In the genomic region with DNA sequence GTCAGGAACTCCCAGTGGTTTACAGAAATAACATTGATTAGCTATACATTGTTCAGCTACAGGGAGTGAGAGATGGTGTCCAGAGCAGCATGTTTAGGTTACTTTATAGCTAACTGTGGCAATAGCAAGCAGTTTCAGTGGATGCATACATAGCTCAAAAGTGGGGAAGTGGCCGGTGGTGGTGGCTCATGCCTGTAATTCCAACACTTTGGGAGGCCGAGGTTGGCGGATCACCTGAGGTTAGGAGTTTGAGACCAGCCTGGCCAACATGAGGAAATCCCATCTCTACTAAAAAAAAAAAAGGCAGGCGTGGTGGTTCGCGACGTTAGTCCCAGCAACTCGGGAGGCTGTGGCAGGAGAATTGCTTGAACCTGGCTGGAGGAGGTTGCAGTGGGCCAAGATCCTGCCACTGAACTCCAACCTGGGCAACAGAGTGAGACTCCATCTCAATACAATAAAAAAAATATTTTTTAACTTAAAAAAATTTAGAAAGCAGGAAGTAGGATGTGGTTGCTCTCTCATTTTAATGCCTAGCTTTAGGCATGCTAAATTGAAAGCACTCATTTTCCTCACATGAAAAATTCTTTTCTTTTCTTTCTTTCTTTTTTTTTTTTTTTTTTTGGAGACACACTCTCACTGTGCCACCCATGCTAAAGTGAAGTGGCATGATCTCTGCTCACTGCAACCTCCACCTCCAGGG, we compare ENCODE assay signal across 14 cellular contexts.
DNase-seq lines count a peak whose midpoint lies in the region; ATAC-seq and TF ChIP-seq lines count a peak whose summit lies in the region.
"Had no signal": no experiment of that assay in that cellular context is flagged by ENCODE, and none has a peak within 500 bp of the region (broad histone marks: within the 10 kb centered on the region; RNA-seq: fewer than 3 reads in every experiment).

No MANE protein-coding gene starts in this region.

- TF ChIP-seq EP300 in transverse colon (IDR thresholded peaks at IDR 0.05; ENCODE audit: low read depth), result no peak

- H3K27ac Mint-ChIP-seq in activated naive CD4-positive, alpha-beta T cell treated with anti-CD3 and anti-CD28 coated beads, Interleukin-2, amount 50 U/mL, for 24 hours, result peak overlapping the region; percentile 100
- peak overlapping the region; percentile 92 for H3K27ac Mint-ChIP-seq in activated CD8-positive, alpha-beta T cell treated with anti-CD3 and anti-CD28 coated beads for 36 hours

- peak; percentile 19 for ATAC-seq in activated CD8-positive, alpha-beta T cell treated with anti-CD3 and anti-CD28 coated beads for 36 hours
- ATAC-seq in esophagus mucosa, result peak; percentile 19
- no peak for ATAC-seq in GM18870 (IDR thresholded peaks at IDR 0.05; ENCODE audit: unreplicated experiment)
- ATAC-seq: left ventricle myocardium superior had no signal

- no peaks in the 10 kb centered on the region for H3K27me3 ChIP-seq in transverse colon
- H3K27me3 ChIP-seq: adrenal gland had no signal

- H3K4me1 ChIP-seq in transverse colon, result peaks cover 0 to 11% (median 4%) of the 10 kb centered on the region in 4 donors
- H3K4me1 ChIP-seq: adrenal gland had no signal

- no peak overlapping the region for H3K4me3 ChIP-seq in transverse colon
- H3K4me3 ChIP-seq: adrenal gland had no signal

- H3K4me1 Mint-ChIP-seq in activated naive CD4-positive, alpha-beta T cell treated with anti-CD3 and anti-CD28 coated beads, Interleukin-2, amount 50 U/mL, for 24 hours, result peaks cover 61% of the 10 kb centered on the region
- peaks cover 44% of the 10 kb centered on the region for H3K4me1 Mint-ChIP-seq in activated CD8-positive, alpha-beta T cell treated with anti-CD3 and anti-CD28 coated beads for 36 hours (ENCODE audit: low read depth)

- H3K27ac ChIP-seq in transverse colon, result peak overlapping the region in 3 of 4 donors; percentile 2 to 48 (median 46)
- H3K27ac ChIP-seq: adrenal gland had no signal

- intact Hi-C loops in activated CD8-positive, alpha-beta T cell treated with anti-CD3 and anti-CD28 coated beads for 36 hours (cut with micrococcal nuclease), result no loop called here
- intact Hi-C loops in transverse colon (cut with DNase I; ENCODE audit: low total_unique reads), result no loop called here

- H3K4me3 Mint-ChIP-seq in activated naive CD4-positive, alpha-beta T cell treated with anti-CD3 and anti-CD28 coated beads, Interleukin-2, amount 50 U/mL, for 24 hours, result peak overlapping the region; percentile 88
- peak overlapping the region; percentile 37 for H3K4me3 Mint-ChIP-seq in activated CD8-positive, alpha-beta T cell treated with anti-CD3 and anti-CD28 coated beads for 36 hours

- no peak for TF ChIP-seq POLR2A in transverse colon (IDR thresholded peaks at IDR 0.05)

- WGBS in transverse colon (ENCODE audit: low coverage in 1 of 2), 2 donors, result 78% methylated on average over 8 of the region's 8 CpGs; no CpG with 5 or more reads in 1 of the 2 donors

- CTCF ChIA-PET in activated CD8-positive, alpha-beta T cell treated with anti-CD3 and anti-CD28 coated beads for 36 hours (lab: Charles Lee), result interaction anchor here (1.4 to 1.7 kb wide), 2 partner anchors 14 to 15 kb away, joined by 6 to 9 read pairs; no protein-coding TSS in a partner anchor

- H3K9me3 ChIP-seq in transverse colon, result no peaks in the 10 kb centered on the region
- H3K9me3 ChIP-seq: adrenal gland had no signal

- no peaks in the 10 kb centered on the region for H3K27me3 Mint-ChIP-seq in activated naive CD4-positive, alpha-beta T cell treated with anti-CD3 and anti-CD28 coated beads, Interleukin-2, amount 50 U/mL, for 24 hours
- H3K27me3 Mint-ChIP-seq in activated CD8-positive, alpha-beta T cell treated with anti-CD3 and anti-CD28 coated beads for 36 hours, result no peaks in the 10 kb centered on the region

- no peak for DNase-seq in activated naive CD4-positive, alpha-beta T cell treated with anti-CD3 and anti-CD28 coated beads, Interleukin-2, amount 50 U/mL, for 16 hours
- peak; percentile 14 for DNase-seq in activated CD8-positive, alpha-beta T cell treated with anti-CD3 and anti-CD28 coated beads for 36 hours
- DNase-seq in transverse colon (no peak), KBM-7 (no peak), AG08395 (ENCODE audit: low spot score) (no peak)
- DNase-seq: adrenal gland, DMS79 treated with DMSO at 0.1 percent for 48 hours, hypothalamus, left ventricle myocardium superior, NCI-H1417 treated with DMSO at 0.1 percent for 48 hours, NCI-H446 had no signal

- H3K36me3 ChIP-seq in transverse colon, result no peaks in the 10 kb centered on the region
- H3K36me3 ChIP-seq: adrenal gland had no signal

- no peak for TF ChIP-seq CTCF in activated CD8-positive, alpha-beta T cell treated with anti-CD3 and anti-CD28 coated beads for 36 hours (IDR thresholded peaks at IDR 0.05)
- TF ChIP-seq CTCF in transverse colon (IDR thresholded peaks at IDR 0.05), result no peak

- H3K36me3 Mint-ChIP-seq in activated naive CD4-positive, alpha-beta T cell treated with anti-CD3 and anti-CD28 coated beads, Interleukin-2, amount 50 U/mL, for 24 hours, result no peaks in the 10 kb centered on the region
- no peaks in the 10 kb centered on the region for H3K36me3 Mint-ChIP-seq in activated CD8-positive, alpha-beta T cell treated with anti-CD3 and anti-CD28 coated beads for 36 hours (ENCODE audit: low read depth)

- in situ Hi-C loops in transverse colon (cut with MboI; ENCODE audit: low pct_ligation_motif_present in 1 of 4, low pct_unique_long_range_greater_than_20kb in 1 of 4, low sequenced_read_pairs in 3 of 4) (no loop called here), KBM-7 (cut with MboI; ENCODE audit: low pct_unique_long_range_greater_than_20kb, low sequenced_read_pairs) (no loop called here)

- POLR2A ChIA-PET in activated CD8-positive, alpha-beta T cell treated with anti-CD3 and anti-CD28 coated beads for 36 hours (lab: Charles Lee), result interaction anchor here (0.7 to 6.3 kb wide), 7 partner anchors 9 to 150 kb away, joined by 4 to 82 read pairs (median 5); no protein-coding TSS in a partner anchor

- no peaks in the 10 kb centered on the region for H3K9me3 Mint-ChIP-seq in activated naive CD4-positive, alpha-beta T cell treated with anti-CD3 and anti-CD28 coated beads, Interleukin-2, amount 50 U/mL, for 24 hours
- no peaks in the 10 kb centered on the region for H3K9me3 Mint-ChIP-seq in activated CD8-positive, alpha-beta T cell treated with anti-CD3 and anti-CD28 coated beads for 36 hours
